1 cellular context compared by ENCODE assay signal in the genomic region with DNA sequence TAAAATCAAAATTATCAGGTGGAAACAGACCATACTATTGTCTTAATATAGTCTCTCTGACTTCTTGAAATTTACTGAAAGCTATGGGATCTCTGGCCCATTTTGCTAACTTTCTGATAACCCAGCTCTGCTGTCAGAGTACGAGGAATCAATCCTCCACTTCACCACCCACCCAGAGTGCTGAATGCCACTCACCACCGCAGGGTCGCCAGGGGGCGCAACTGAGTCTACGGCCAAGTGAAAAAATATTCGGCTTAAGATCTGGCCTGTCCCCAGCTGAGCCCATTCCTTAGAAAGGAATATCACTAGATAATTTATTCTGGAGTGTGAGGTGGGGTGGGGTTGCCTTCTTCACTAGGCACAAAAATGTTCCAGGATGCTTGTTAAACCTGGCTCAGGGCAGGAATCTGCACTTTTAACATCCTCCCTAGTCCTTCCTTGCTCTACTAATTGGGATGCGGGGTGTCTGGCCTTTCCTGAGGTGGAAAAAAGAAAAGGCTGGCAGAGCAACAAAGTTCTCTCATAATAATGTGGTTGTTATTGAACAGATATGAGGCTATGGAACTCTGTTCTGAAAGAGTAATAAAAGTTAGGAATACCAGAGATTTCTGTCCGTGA.
A peak's percentile ranks its signal among the peaks of the same experiment; 100 is the strongest.
TF ChIP-seq lines count a peak whose summit lies in the region.

No MANE protein-coding gene starts in this region.

TF ChIP-seq in HepG2, 621 proteins besides CTCF, POLR2A, EP300 and RAD21 (continued from another document):
- TF ChIP-seq, protein P1, sequence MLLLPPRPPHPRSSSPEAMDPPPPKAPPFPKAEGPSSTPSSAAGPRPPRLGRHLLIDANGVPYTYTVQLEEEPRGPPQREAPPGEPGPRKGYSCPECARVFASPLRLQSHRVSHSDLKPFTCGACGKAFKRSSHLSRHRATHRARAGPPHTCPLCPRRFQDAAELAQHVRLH (CRISPR knock-in tag; IDR thresholded peaks at IDR 0.05; ENCODE audit: borderline replicate concordance, low read depth) = no peak
- TF ChIP-seq SMC3 (IDR thresholded peaks at IDR 0.05; ENCODE audit: low read length) (peak; percentile 37; the same call in 1 of the 2 replicates), ISL2 (CRISPR knock-in tag; IDR thresholded peaks at IDR 0.05) (no peak)
